ENCODE assay signal across 1 cellular context in the genomic region with DNA sequence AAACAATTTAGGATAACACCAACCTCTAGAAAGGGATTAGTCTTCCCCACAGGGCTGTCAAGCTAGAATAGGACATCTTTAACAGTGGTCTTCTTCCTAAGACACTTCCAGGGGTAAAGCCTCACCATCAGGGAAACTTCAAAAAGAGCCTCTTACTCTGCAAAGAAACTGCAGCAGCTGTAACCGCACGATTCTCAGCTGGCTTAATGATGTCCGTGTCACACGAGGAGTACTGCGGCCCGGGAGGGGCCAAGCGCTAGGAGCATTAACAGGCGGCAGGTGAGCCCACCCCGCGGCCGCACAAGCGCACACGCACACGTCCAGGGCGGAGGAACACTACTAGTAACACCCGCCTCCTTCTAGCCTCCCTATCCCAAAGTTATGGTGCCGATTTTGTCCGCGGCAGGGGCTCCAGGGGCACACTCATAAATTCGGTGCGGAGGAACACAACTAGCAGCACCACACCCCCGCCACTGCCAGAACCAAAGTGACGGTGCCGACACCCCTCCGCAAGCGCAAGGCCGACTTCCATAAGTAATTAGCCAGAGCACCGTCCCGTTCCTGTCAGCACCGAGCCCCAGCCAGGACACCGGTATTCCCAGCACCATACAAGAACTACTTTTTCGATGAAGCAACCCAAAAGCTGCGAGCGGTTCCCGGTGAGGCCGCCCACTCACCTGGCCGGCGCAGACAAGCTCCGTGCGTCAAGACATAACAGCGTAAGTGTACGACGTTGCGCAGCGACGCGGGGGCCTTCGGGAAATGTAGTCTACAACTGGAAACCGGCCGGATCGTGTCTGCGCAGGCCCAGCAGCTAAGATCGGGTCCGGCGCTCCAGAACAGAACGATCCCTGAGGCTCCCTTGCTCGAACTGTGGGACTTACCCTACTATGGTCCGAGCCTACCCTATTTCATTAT.
TF ChIP-seq lines count a peak whose summit lies in the region.

A gene (plus strand): TSS at position 813 of the 918 bp plus-strand sequence. CDS start 3,572 bp downstream, outside the sequence.
A gene (minus strand): TSS at position 729 of the 918 bp plus-strand sequence. CDS start 8,116 bp downstream, outside the sequence.

TF ChIP-seq in HepG2, 621 proteins besides CTCF, POLR2A, EP300 and RAD21 (continued from another document and continues in another):
- TF ChIP-seq MAZ (IDR thresholded peaks at IDR 0.05; ENCODE audit: borderline replicate concordance, low read depth, low read length) (no peak), MAZ (CRISPR knock-in tag; IDR thresholded peaks at IDR 0.05; ENCODE audit: low read depth) (peak; percentile 50; the same call in 1 of the 2 replicates), FOXA1 (IDR thresholded peaks at IDR 0.05) (no peak), FOXA1 (CRISPR knock-in tag; IDR thresholded peaks at IDR 0.05) (peak; percentile 43), SRF (IDR thresholded peaks at IDR 0.05; ENCODE audit: low read depth, low read length) (no peak), NFKB2 (CRISPR knock-in tag; IDR thresholded peaks at IDR 0.05; ENCODE audit: borderline replicate concordance) (peak; percentile 56; the same call in 1 of the 2 replicates), ZNF550 (CRISPR knock-in tag; IDR thresholded peaks at IDR 0.05; ENCODE audit: borderline replicate concordance) (no peak), ZFP36L2 (CRISPR knock-in tag; IDR thresholded peaks at IDR 0.05) (no peak), ELF3 (CRISPR knock-in tag; IDR thresholded peaks at IDR 0.05) (0 out of 2 replicates have a peak, but pooled peaks have one; percentile 23), RORA (CRISPR knock-in tag; IDR thresholded peaks at IDR 0.05) (no peak), GTF2F1 (IDR thresholded peaks at IDR 0.05; ENCODE audit: low read length) (no peak), ZNF761 (CRISPR knock-in tag; conservative IDR thresholded peaks at IDR 0.05) (no peak), ZNF737 (CRISPR knock-in tag; IDR thresholded peaks at IDR 0.05; ENCODE audit: borderline replicate concordance) (no peak), GFI1 (CRISPR knock-in tag; IDR thresholded peaks at IDR 0.05; ENCODE audit: borderline replicate concordance) (no peak), ZNF546 (CRISPR knock-in tag; conservative IDR thresholded peaks at IDR 0.05) (peak; percentile 40; the same call in 1 of the 2 replicates), ZNF709 (CRISPR knock-in tag; IDR thresholded peaks at IDR 0.05) (no peak), ZNF557 (CRISPR knock-in tag; IDR thresholded peaks at IDR 0.05) (no peak), SSRP1 (CRISPR knock-in tag; IDR thresholded peaks at IDR 0.05) (0 out of 2 replicates have a peak, but pooled peaks have one; percentile 14), ZKSCAN5 (CRISPR knock-in tag; IDR thresholded peaks at IDR 0.05) (no peak), HNRNPK (IDR thresholded peaks at IDR 0.05; ENCODE audit: low read depth, low read length, poor library complexity, severe bottlenecking) (no peak), KLF13 (CRISPR knock-in tag; IDR thresholded peaks at IDR 0.05) (no peak), PHF20 (CRISPR knock-in tag; IDR thresholded peaks at IDR 0.05) (peak; percentile 76), TOE1 (CRISPR knock-in tag; IDR thresholded peaks at IDR 0.05) (0 out of 2 replicates have a peak, but pooled peaks have one; percentile 61), ZNF674 (CRISPR knock-in tag; IDR thresholded peaks at IDR 0.05; ENCODE audit: low read depth) (no peak), ZNF432 (CRISPR knock-in tag; IDR thresholded peaks at IDR 0.05; ENCODE audit: borderline replicate concordance) (no peak), ZNF558 (CRISPR knock-in tag; IDR thresholded peaks at IDR 0.05; ENCODE audit: borderline replicate concordance) (no peak), BORCS8-MEF2B (CRISPR knock-in tag; IDR thresholded peaks at IDR 0.05) (no peak), NFE2L1 (CRISPR knock-in tag; IDR thresholded peaks at IDR 0.05; ENCODE audit: borderline replicate concordance) (no peak), HOXA3 (CRISPR knock-in tag; IDR thresholded peaks at IDR 0.05) (peak; percentile 90), HNRNPUL1 (IDR thresholded peaks at IDR 0.05; ENCODE audit: low read depth, low read length) (no peak), ZNF33B (CRISPR knock-in tag; IDR thresholded peaks at IDR 0.05) (no peak), ZNF337 (CRISPR knock-in tag; IDR thresholded peaks at IDR 0.05; ENCODE audit: borderline replicate concordance, low read depth) (no peak), HNRNPLL (IDR thresholded peaks at IDR 0.05; ENCODE audit: low read depth, low read length, poor library complexity, severe bottlenecking) (peak; percentile 99), ZNF235 (CRISPR knock-in tag; IDR thresholded peaks at IDR 0.05; ENCODE audit: borderline replicate concordance) (no peak), THAP11 (CRISPR knock-in tag; IDR thresholded peaks at IDR 0.05) (peak; percentile 99), PCBP2 (optimal IDR thresholded peaks at IDR 0.05; ENCODE audit: low read depth, low read length, poor library complexity, severe bottlenecking) (no peak), ZBTB8A (CRISPR knock-in tag; IDR thresholded peaks at IDR 0.05; ENCODE audit: borderline replicate concordance, low read depth) (no peak), SUZ12 (IDR thresholded peaks at IDR 0.05; ENCODE audit: low read depth, low read length) (peak; percentile 75), ZNF883 (CRISPR knock-in tag; IDR thresholded peaks at IDR 0.05; ENCODE audit: not compliant biosample characterization) (peak; percentile 50), ZNF343 (CRISPR knock-in tag; IDR thresholded peaks at IDR 0.05) (peak; percentile 16; the same call in 1 of the 2 replicates), NKX3-1 (CRISPR knock-in tag; IDR thresholded peaks at IDR 0.05) (peak; percentile 76; the same call in 1 of the 2 replicates), NR1H2 (CRISPR knock-in tag; IDR thresholded peaks at IDR 0.05; ENCODE audit: borderline replicate concordance, low read depth) (no peak)
- TF ChIP-seq, protein P1, sequence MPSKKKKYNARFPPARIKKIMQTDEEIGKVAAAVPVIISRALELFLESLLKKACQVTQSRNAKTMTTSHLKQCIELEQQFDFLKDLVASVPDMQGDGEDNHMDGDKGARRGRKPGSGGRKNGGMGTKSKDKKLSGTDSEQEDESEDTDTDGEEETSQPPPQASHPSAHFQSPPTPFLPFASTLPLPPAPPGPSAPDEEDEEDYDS (CRISPR knock-in tag; IDR thresholded peaks at IDR 0.05): 0 out of 2 replicates have a peak, but pooled peaks have one; percentile 31
- TF ChIP-seq, protein P2, sequence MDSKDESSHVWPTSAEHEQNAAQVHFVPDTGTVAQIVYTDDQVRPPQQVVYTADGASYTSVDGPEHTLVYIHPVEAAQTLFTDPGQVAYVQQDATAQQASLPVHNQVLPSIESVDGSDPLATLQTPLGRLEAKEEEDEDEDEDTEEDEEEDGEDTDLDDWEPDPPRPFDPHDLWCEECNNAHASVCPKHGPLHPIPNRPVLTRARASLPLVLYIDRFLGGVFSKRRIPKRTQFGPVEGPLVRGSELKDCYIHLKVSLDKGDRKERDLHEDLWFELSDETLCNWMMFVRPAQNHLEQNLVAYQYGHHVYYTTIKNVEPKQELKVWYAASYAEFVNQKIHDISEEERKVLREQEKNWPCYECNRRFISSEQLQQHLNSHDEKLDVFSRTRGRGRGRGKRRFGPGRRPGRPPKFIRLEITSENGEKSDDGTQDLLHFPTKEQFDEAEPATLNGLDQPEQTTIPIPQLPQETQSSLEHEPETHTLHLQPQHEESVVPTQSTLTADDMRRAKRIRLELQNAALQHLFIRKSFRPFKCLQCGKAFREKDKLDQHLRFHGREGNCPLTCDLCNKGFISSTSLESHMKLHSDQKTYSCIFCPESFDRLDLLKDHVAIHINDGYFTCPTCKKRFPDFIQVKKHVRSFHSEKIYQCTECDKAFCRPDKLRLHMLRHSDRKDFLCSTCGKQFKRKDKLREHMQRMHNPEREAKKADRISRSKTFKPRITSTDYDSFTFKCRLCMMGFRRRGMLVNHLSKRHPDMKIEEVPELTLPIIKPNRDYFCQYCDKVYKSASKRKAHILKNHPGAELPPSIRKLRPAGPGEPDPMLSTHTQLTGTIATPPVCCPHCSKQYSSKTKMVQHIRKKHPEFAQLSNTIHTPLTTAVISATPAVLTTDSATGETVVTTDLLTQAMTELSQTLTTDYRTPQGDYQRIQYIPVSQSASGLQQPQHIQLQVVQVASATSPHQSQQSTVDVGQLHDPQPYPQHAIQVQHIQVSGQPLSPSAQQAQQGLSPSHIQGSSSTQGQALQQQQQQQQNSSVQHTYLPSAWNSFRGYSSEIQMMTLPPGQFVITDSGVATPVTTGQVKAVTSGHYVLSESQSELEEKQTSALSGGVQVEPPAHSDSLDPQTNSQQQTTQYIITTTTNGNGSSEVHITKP (CRISPR knock-in tag; IDR thresholded peaks at IDR 0.05; ENCODE audit: low read depth): peak; percentile 54; the same call in 1 of the 2 replicates
- TF ChIP-seq, protein P3, sequence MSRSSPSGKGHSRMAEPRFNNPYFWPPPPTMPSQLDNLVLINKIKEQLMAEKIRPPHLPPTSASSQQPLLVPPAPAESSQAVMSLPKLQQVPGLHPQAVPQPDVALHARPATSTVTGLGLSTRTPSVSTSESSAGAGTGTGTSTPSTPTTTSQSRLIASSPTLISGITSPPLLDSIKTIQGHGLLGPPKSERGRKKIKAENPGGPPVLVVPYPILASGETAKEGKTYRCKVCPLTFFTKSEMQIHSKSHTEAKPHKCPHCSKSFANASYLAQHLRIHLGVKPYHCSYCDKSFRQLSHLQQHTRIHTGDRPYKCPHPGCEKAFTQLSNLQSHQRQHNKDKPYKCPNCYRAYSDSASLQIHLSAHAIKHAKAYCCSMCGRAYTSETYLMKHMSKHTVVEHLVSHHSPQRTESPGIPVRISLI (CRISPR knock-in tag; IDR thresholded peaks at IDR 0.05; ENCODE audit: borderline replicate concordance): no peak
- TF ChIP-seq, protein P4, sequence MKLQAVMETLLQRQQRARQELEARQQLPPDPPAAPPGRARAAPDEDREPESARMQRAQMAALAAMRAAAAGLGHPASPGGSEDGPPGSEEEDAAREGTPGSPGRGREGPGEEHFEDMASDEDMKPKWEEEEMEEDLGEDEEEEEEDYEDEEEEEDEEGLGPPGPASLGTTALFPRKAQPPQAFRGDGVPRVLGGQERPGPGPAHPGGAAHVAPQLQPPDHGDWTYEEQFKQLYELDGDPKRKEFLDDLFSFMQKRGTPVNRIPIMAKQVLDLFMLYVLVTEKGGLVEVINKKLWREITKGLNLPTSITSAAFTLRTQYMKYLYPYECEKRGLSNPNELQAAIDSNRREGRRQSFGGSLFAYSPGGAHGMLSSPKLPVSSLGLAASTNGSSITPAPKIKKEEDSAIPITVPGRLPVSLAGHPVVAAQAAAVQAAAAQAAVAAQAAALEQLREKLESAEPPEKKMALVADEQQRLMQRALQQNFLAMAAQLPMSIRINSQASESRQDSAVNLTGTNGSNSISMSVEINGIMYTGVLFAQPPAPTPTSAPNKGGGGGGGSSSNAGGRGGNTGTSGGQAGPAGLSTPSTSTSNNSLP (IDR thresholded peaks at IDR 0.05; ENCODE audit: low read depth, low read length): no peak
- TF ChIP-seq, protein P5, sequence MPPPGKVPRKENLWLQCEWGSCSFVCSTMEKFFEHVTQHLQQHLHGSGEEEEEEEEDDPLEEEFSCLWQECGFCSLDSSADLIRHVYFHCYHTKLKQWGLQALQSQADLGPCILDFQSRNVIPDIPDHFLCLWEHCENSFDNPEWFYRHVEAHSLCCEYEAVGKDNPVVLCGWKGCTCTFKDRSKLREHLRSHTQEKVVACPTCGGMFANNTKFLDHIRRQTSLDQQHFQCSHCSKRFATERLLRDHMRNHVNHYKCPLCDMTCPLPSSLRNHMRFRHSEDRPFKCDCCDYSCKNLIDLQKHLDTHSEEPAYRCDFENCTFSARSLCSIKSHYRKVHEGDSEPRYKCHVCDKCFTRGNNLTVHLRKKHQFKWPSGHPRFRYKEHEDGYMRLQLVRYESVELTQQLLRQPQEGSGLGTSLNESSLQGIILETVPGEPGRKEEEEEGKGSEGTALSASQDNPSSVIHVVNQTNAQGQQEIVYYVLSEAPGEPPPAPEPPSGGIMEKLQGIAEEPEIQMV (CRISPR knock-in tag; IDR thresholded peaks at IDR 0.05; ENCODE audit: low read depth): no peak; the same call in 1 of the 2 replicates
- TF ChIP-seq, protein P6, sequence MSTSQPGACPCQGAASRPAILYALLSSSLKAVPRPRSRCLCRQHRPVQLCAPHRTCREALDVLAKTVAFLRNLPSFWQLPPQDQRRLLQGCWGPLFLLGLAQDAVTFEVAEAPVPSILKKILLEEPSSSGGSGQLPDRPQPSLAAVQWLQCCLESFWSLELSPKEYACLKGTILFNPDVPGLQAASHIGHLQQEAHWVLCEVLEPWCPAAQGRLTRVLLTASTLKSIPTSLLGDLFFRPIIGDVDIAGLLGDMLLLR (CRISPR knock-in tag; IDR thresholded peaks at IDR 0.05): no peak
- TF ChIP-seq, protein P7, sequence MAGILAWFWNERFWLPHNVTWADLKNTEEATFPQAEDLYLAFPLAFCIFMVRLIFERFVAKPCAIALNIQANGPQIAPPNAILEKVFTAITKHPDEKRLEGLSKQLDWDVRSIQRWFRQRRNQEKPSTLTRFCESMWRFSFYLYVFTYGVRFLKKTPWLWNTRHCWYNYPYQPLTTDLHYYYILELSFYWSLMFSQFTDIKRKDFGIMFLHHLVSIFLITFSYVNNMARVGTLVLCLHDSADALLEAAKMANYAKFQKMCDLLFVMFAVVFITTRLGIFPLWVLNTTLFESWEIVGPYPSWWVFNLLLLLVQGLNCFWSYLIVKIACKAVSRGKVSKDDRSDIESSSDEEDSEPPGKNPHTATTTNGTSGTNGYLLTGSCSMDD (CRISPR knock-in tag; IDR thresholded peaks at IDR 0.05): no peak
- TF ChIP-seq, protein P8, sequence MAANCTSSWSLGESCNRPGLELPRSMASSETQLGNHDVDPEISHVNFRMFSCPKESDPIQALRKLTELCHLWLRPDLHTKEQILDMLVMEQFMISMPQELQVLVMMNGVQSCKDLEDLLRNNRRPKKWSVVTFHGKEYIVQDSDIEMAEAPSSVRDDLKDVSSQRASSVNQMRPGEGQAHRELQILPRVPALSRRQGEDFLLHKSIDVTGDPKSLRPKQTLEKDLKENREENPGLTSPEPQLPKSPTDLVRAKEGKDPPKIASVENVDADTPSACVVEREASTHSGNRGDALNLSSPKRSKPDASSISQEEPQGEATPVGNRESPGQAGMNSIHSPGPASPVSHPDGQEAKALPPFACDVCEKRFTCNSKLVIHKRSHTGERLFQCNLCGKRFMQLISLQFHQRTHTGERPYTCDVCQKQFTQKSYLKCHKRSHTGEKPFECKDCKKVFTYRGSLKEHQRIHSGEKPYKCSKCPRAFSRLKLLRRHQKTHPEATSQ (CRISPR knock-in tag; IDR thresholded peaks at IDR 0.05; ENCODE audit: borderline replicate concordance): peak; percentile 44; the same call in 1 of the 2 replicates
- TF ChIP-seq, protein P9, sequence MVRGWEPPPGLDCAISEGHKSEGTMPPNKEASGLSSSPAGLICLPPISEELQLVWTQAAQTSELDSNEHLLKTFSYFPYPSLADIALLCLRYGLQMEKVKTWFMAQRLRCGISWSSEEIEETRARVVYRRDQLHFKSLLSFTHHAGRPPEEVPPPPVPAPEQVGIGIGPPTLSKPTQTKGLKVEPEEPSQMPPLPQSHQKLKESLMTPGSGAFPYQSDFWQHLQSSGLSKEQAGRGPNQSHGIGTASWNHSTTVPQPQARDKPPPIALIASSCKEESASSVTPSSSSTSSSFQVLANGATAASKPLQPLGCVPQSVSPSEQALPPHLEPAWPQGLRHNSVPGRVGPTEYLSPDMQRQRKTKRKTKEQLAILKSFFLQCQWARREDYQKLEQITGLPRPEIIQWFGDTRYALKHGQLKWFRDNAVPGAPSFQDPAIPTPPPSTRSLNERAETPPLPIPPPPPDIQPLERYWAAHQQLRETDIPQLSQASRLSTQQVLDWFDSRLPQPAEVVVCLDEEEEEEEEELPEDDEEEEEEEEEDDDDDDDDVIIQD (CRISPR knock-in tag; IDR thresholded peaks at IDR 0.05; ENCODE audit: low read depth): peak; percentile 48; the same call in 1 of the 2 replicates
